Comparison of ENCODE assay signal across 36 cellular contexts in genomic region chr10:78783753-78784152, GRCh38.
"Had no signal": no experiment of that assay in that cellular context is flagged by ENCODE, and none has a peak within 500 bp of the region (broad histone marks: within the 10 kb centered on the region; RNA-seq: fewer than 3 reads in every experiment).

No MANE protein-coding gene starts in this region.

- H3K9me3 ChIP-seq: adrenal gland, body of pancreas, mucosa of descending colon, neutrophil, ovary, prostate gland, sigmoid colon, suprapubic skin, tibial nerve had no signal

- H3K36me3 Mint-ChIP-seq: activated naive CD8-positive, alpha-beta T cell treated with anti-CD3 and anti-CD28 coated beads for 36 hours; immature natural killer cell; stimulated activated memory B cell treated with anti-CD40 and anti-IgM and Interleukin-4, amounts not matched to agents 10 μg/mL and 1 μg/mL and 100 μg/mL, for 72 hours; T-cell had no signal

- H3K4me3 ChIP-seq: adrenal gland, body of pancreas, cardiac muscle cell, heart left ventricle, lung, mucosa of descending colon, ovary, prostate gland, sigmoid colon, suprapubic skin, tibial nerve had no signal

- H3K4me1 ChIP-seq: adrenal gland, prostate gland, suprapubic skin had no signal

- H3K4me1 Mint-ChIP-seq: activated naive CD8-positive, alpha-beta T cell treated with anti-CD3 and anti-CD28 coated beads for 36 hours; immature natural killer cell; stimulated activated memory B cell treated with anti-CD40 and anti-IgM and Interleukin-4, amounts not matched to agents 10 μg/mL and 1 μg/mL and 100 μg/mL, for 72 hours; T-cell had no signal

- H3K36me3 ChIP-seq: adrenal gland, cardiac muscle cell, heart left ventricle, neutrophil, ovary, prostate gland, sigmoid colon, suprapubic skin, tibial nerve had no signal

- DNase-seq: activated CD4-positive, alpha-beta T cell treated with anti-CD3 and anti-CD28 coated beads for 4 hours; activated CD4-positive, alpha-beta T cell treated with anti-CD3 and anti-CD28 coated beads, Interleukin-2, amount 50 U/mL, for 4 hours; activated effector memory CD4-positive, alpha-beta T cell treated with Interleukin-2 at 50 U/mL for 16 hours; activated naive CD4-positive, alpha-beta T cell treated with Interleukin-2 at 50 U/mL for 16 hours; activated naive CD8-positive, alpha-beta T cell treated with anti-CD3 and anti-CD28 coated beads for 36 hours; activated T-cell treated with anti-CD3 and anti-CD28 coated beads for 4 hours; activated T-cell treated with anti-CD3 and anti-CD28 coated beads, Interleukin-2, amount 50 U/mL, for 72 hours; adrenal gland; aorta; body of pancreas; cortex of kidney; effector memory CD8-positive, alpha-beta T cell; foreskin fibroblast; hypothalamus; immature natural killer cell; mucosa of descending colon; nephron progenitor cell; ovary; retina; sigmoid colon; small intestine; stimulated activated CD4-positive, alpha-beta T cell treated with anti-CD3 and anti-CD28 coated beads, Interleukin-1b, Interleukin-23, amount 100 ng/mL, for 48 hours; stimulated activated CD4-positive, alpha-beta T cell treated with anti-CD3 and anti-CD28 coated beads, Interleukin-4, amount 100 ng/mL, for 4 hours; stimulated activated CD8-positive, alpha-beta memory T cell treated with anti-CD3 and anti-CD28 coated beads, Interleukin-4, amount 100 ng/mL, for 48 hours had no signal

- H3K4me3 Mint-ChIP-seq: activated naive CD8-positive, alpha-beta T cell treated with anti-CD3 and anti-CD28 coated beads for 36 hours; activated T-cell treated with anti-CD3 and anti-CD28 coated beads, Interleukin-2, amount 50 U/mL, for 72 hours; effector memory CD8-positive, alpha-beta T cell; immature natural killer cell; nephron progenitor cell; stimulated activated memory B cell treated with anti-CD40 and anti-IgM and Interleukin-4, amounts not matched to agents 10 μg/mL and 1 μg/mL and 100 μg/mL, for 72 hours; T-cell had no signal

- ATAC-seq: activated T-cell treated with anti-CD3 and anti-CD28 coated beads, Interleukin-2, amount 50 U/mL, for 72 hours; body of pancreas; effector memory CD8-positive, alpha-beta T cell; esophagus mucosa; heart left ventricle; left lobe of liver; mucosa of descending colon; stimulated activated memory B cell treated with anti-CD40 and anti-IgM and Interleukin-4, amounts not matched to agents 10 μg/mL and 1 μg/mL and 100 μg/mL, for 72 hours; T-cell had no signal

- H3K27ac ChIP-seq: adrenal gland, body of pancreas, cardiac muscle cell, heart left ventricle, neutrophil, ovary, prostate gland, sigmoid colon, suprapubic skin, tibial nerve, VCaP had no signal

- H3K27me3 ChIP-seq: adrenal gland, body of pancreas, cardiac muscle cell, heart left ventricle, ovary, sigmoid colon, suprapubic skin, tibial nerve had no signal

- H3K27ac Mint-ChIP-seq: activated naive CD8-positive, alpha-beta T cell treated with anti-CD3 and anti-CD28 coated beads for 36 hours; activated T-cell treated with anti-CD3 and anti-CD28 coated beads, Interleukin-2, amount 50 U/mL, for 72 hours; effector memory CD8-positive, alpha-beta T cell; immature natural killer cell; nephron progenitor cell; stimulated activated memory B cell treated with anti-CD40 and anti-IgM and Interleukin-4, amounts not matched to agents 10 μg/mL and 1 μg/mL and 100 μg/mL, for 72 hours; T-cell had no signal

- H3K9me3 Mint-ChIP-seq: activated naive CD8-positive, alpha-beta T cell treated with anti-CD3 and anti-CD28 coated beads for 36 hours; activated T-cell treated with anti-CD3 and anti-CD28 coated beads, Interleukin-2, amount 50 U/mL, for 72 hours; effector memory CD8-positive, alpha-beta T cell; immature natural killer cell; T-cell had no signal
